ENCODE assay signal across 27 cellular contexts in genomic region chr5:94916619-94917018, GRCh38.
"Had no signal": no experiment of that assay in that cellular context is flagged by ENCODE, and none has a peak within 500 bp of the region (broad histone marks: within the 10 kb centered on the region; RNA-seq: fewer than 3 reads in every experiment).

No MANE protein-coding gene starts in this region.

- H3K27me3 Mint-ChIP-seq: brain, naive B cell, progenitor cell of endocrine pancreas had no signal

- H3K36me3 Mint-ChIP-seq: activated naive CD8-positive, alpha-beta T cell; brain; naive B cell; stimulated activated memory B cell treated with anti-CD40 and anti-IgM and Interleukin-4, amounts not matched to agents 10 μg/mL and 1 μg/mL and 100 μg/mL, for 72 hours had no signal

- H3K4me1 ChIP-seq: gastrocnemius medialis, left ventricle myocardium inferior had no signal

- H3K4me3 ChIP-seq: gastrocnemius medialis, left ventricle myocardium inferior, lung, ovary, skin epidermis had no signal

- DNase-seq: activated CD4-positive, alpha-beta T cell treated with anti-CD3 and anti-CD28 coated beads for 36 hours; activated CD4-positive, CD25-positive, alpha-beta regulatory T cell; activated naive CD4-positive, alpha-beta T cell treated with Interleukin-2 at 50 U/mL for 16 hours; activated T-cell treated with anti-CD3 and anti-CD28 coated beads for 4 hours; activated T-cell treated with anti-CD3 and anti-CD28 coated beads, Interleukin-2, amount 50 U/mL, for 72 hours; aorta; caudate nucleus; cortex of kidney; gastrocnemius medialis; glutamatergic neuron; left ventricle myocardium inferior; naive B cell; nephron progenitor cell; ovary; retina; stimulated activated CD4-positive, alpha-beta T cell treated with anti-CD3 and anti-CD28 coated beads, Interleukin-4, amount 100 ng/mL, for 4 hours; stimulated activated CD8-positive, alpha-beta memory T cell treated with anti-CD3 and anti-CD28 coated beads, Interleukin-4, amount 100 ng/mL, for 48 hours; stimulated activated naive CD8-positive, alpha-beta T cell treated with anti-CD3 and anti-CD28 coated beads, Interleukin-15, amount 100 ng/mL, for 72 hours; substantia nigra had no signal

- H3K36me3 ChIP-seq: gastrocnemius medialis, left ventricle myocardium inferior, ovary had no signal

- H3K9me3 Mint-ChIP-seq: activated T-cell treated with anti-CD3 and anti-CD28 coated beads, Interleukin-2, amount 50 U/mL, for 72 hours; brain; nephron progenitor cell; stimulated activated memory B cell treated with anti-CD40 and anti-IgM and Interleukin-4, amounts not matched to agents 10 μg/mL and 1 μg/mL and 100 μg/mL, for 72 hours; stimulated activated naive CD8-positive, alpha-beta T cell treated with anti-CD3 and anti-CD28 coated beads, Interleukin-15, amount 100 ng/mL, for 72 hours had no signal

- H3K4me3 Mint-ChIP-seq: activated CD4-positive, alpha-beta T cell treated with anti-CD3 and anti-CD28 coated beads for 36 hours; activated naive CD8-positive, alpha-beta T cell; activated T-cell treated with anti-CD3 and anti-CD28 coated beads, Interleukin-2, amount 50 U/mL, for 72 hours; brain; naive B cell; nephron progenitor cell; stimulated activated memory B cell treated with anti-CD40 and anti-IgM and Interleukin-4, amounts not matched to agents 10 μg/mL and 1 μg/mL and 100 μg/mL, for 72 hours; stimulated activated naive CD8-positive, alpha-beta T cell treated with anti-CD3 and anti-CD28 coated beads, Interleukin-15, amount 100 ng/mL, for 72 hours had no signal

- H3K27me3 ChIP-seq: gastrocnemius medialis, neutrophil, ovary had no signal

- H3K4me1 Mint-ChIP-seq: activated CD4-positive, alpha-beta T cell treated with anti-CD3 and anti-CD28 coated beads for 36 hours; naive B cell; nephron progenitor cell; stimulated activated memory B cell treated with anti-CD40 and anti-IgM and Interleukin-4, amounts not matched to agents 10 μg/mL and 1 μg/mL and 100 μg/mL, for 72 hours; stimulated activated naive CD8-positive, alpha-beta T cell treated with anti-CD3 and anti-CD28 coated beads, Interleukin-15, amount 100 ng/mL, for 72 hours had no signal

- H3K27ac ChIP-seq: gastrocnemius medialis, left ventricle myocardium inferior, neutrophil, ovary, skin epidermis had no signal

- H3K9me3 ChIP-seq: gastrocnemius medialis, left ventricle myocardium inferior, neutrophil, ovary had no signal

- ATAC-seq: activated CD4-positive, alpha-beta T cell treated with anti-CD3 and anti-CD28 coated beads for 36 hours; activated T-cell treated with anti-CD3 and anti-CD28 coated beads, Interleukin-2, amount 50 U/mL, for 72 hours; gastrocnemius medialis; sciatic nerve; stimulated activated memory B cell treated with anti-CD40 and anti-IgM and Interleukin-4, amounts not matched to agents 10 μg/mL and 1 μg/mL and 100 μg/mL, for 72 hours; stimulated activated naive CD8-positive, alpha-beta T cell treated with anti-CD3 and anti-CD28 coated beads, Interleukin-15, amount 100 ng/mL, for 72 hours had no signal

- H3K27ac Mint-ChIP-seq: activated CD4-positive, alpha-beta T cell treated with anti-CD3 and anti-CD28 coated beads for 36 hours; activated naive CD8-positive, alpha-beta T cell; activated T-cell treated with anti-CD3 and anti-CD28 coated beads, Interleukin-2, amount 50 U/mL, for 72 hours; brain; naive B cell; nephron progenitor cell; progenitor cell of endocrine pancreas; stimulated activated memory B cell treated with anti-CD40 and anti-IgM and Interleukin-4, amounts not matched to agents 10 μg/mL and 1 μg/mL and 100 μg/mL, for 72 hours; stimulated activated naive CD8-positive, alpha-beta T cell treated with anti-CD3 and anti-CD28 coated beads, Interleukin-15, amount 100 ng/mL, for 72 hours had no signal
